1 cellular context compared by ENCODE assay signal in genomic region chr12:96810057-96810456, GRCh38.
TF ChIP-seq lines count a peak whose summit lies in the region.

No MANE protein-coding gene starts in this region.

TF ChIP-seq in GM23338, 12 proteins besides CTCF, POLR2A, EP300 and RAD21 (continued from another document):
- TF ChIP-seq ZNF462 (CRISPR knock-in tag; IDR thresholded peaks at IDR 0.05) (no peak), ZNF114 (CRISPR knock-in tag; IDR thresholded peaks at IDR 0.05) (no peak)
